In genomic region chr1:113929750-113930498, GRCh38 we compare ENCODE assay signal across 1 cellular context.
A peak's percentile ranks its signal among the peaks of the same experiment; 100 is the strongest.
TF ChIP-seq lines count a peak whose summit lies in the region.

No MANE protein-coding gene starts in this region.

TF ChIP-seq in K562, 482 proteins besides CTCF, POLR2A, EP300 and RAD21 (continued from another document and continues in another):
- no peak; the same call in 1 of the 2 replicates for TF ChIP-seq THAP12 (CRISPR knock-in tag; IDR thresholded peaks at IDR 0.05)
- TF ChIP-seq NCOA2 (IDR thresholded peaks at IDR 0.05; ENCODE audit: partially characterized antibody in 2 of 2): no peak
- no peak for TF ChIP-seq ETV6 (IDR thresholded peaks at IDR 0.05; ENCODE audit: borderline replicate concordance in 1 of 2, low read depth in 2 of 2, low read length in 1 of 2)
- no peak for TF ChIP-seq ETV6 (CRISPR knock-in tag; IDR thresholded peaks at IDR 0.05; ENCODE audit: borderline replicate concordance)
- no peak for TF ChIP-seq DEAF1 (CRISPR knock-in tag; IDR thresholded peaks at IDR 0.05)
- peak; percentile 39; the same call in 1 of the 2 replicates for TF ChIP-seq JUNB (CRISPR knock-in tag; conservative IDR thresholded peaks at IDR 0.05)
- peak; percentile 53; the same call in 1 of the 2 replicates for TF ChIP-seq ZNF324 (CRISPR knock-in tag; IDR thresholded peaks at IDR 0.05)
- TF ChIP-seq MAZ (CRISPR knock-in tag; conservative IDR thresholded peaks at IDR 0.05 in 1 of 2, IDR thresholded peaks at IDR 0.05 in 1 of 2): peak in 1 of 2 experiments; percentile 9; a peak in 2 of 4 replicates
- TF ChIP-seq MAX (CRISPR knock-in tag; IDR thresholded peaks at IDR 0.05): no peak
- TF ChIP-seq TAF7 (tag; IDR thresholded peaks at IDR 0.05): no peak
- TF ChIP-seq RUNX1 (IDR thresholded peaks at IDR 0.05; ENCODE audit: low read depth): no peak
- TF ChIP-seq MCM3 (IDR thresholded peaks at IDR 0.05): no peak
- no peak for TF ChIP-seq RBM22 (IDR thresholded peaks at IDR 0.05; ENCODE audit: low read depth, low read length, poor library complexity, severe bottlenecking)
- TF ChIP-seq MYC (IDR thresholded peaks at IDR 0.05; ENCODE audit: low read depth, low read length): no peak
- no peak for TF ChIP-seq MYC (CRISPR knock-in tag; IDR thresholded peaks at IDR 0.05; ENCODE audit: borderline replicate concordance, low read depth)
- TF ChIP-seq PYGO2 (tag; IDR thresholded peaks at IDR 0.05): no peak
- no peak for TF ChIP-seq NFATC3 (IDR thresholded peaks at IDR 0.05)
- no peak for TF ChIP-seq ZHX1 (conservative IDR thresholded peaks at IDR 0.05; ENCODE audit: low read length)
- no peak for TF ChIP-seq POLR3A (IDR thresholded peaks at IDR 0.05; ENCODE audit: borderline replicate concordance, extremely low read depth, insufficient read depth, insufficient read length)
- TF ChIP-seq, protein P1, sequence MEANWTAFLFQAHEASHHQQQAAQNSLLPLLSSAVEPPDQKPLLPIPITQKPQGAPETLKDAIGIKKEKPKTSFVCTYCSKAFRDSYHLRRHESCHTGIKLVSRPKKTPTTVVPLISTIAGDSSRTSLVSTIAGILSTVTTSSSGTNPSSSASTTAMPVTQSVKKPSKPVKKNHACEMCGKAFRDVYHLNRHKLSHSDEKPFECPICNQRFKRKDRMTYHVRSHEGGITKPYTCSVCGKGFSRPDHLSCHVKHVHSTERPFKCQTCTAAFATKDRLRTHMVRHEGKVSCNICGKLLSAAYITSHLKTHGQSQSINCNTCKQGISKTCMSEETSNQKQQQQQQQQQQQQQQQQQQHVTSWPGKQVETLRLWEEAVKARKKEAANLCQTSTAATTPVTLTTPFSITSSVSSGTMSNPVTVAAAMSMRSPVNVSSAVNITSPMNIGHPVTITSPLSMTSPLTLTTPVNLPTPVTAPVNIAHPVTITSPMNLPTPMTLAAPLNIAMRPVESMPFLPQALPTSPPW (CRISPR knock-in tag; IDR thresholded peaks at IDR 0.05): peak; percentile 88
- TF ChIP-seq ZKSCAN1 (IDR thresholded peaks at IDR 0.05; ENCODE audit: low read depth, low read length): no peak
- TF ChIP-seq SNRNP70 (optimal IDR thresholded peaks at IDR 0.05; ENCODE audit: low read depth, low read length): no peak
- no peak for TF ChIP-seq TEAD1 (CRISPR knock-in tag; IDR thresholded peaks at IDR 0.05)
- TF ChIP-seq ZNF174 (CRISPR knock-in tag; IDR thresholded peaks at IDR 0.05): no peak
- TF ChIP-seq ZNF41 (CRISPR knock-in tag; conservative IDR thresholded peaks at IDR 0.05): 0 out of 2 replicates have a peak, but pooled peaks have one; percentile 8
- no peak for TF ChIP-seq PHTF2 (CRISPR knock-in tag; IDR thresholded peaks at IDR 0.05)
- 0 out of 2 replicates have a peak, but pooled peaks have one; percentile 13 for TF ChIP-seq SMARCA4 (IDR thresholded peaks at IDR 0.05)
- TF ChIP-seq BRCA1 (IDR thresholded peaks at IDR 0.05): no peak
- TF ChIP-seq BRCA1 (CRISPR knock-in tag; IDR thresholded peaks at IDR 0.05): 0 out of 2 replicates have a peak, but pooled peaks have one; percentile 77
- peak; percentile 98 for TF ChIP-seq ZC3H4 (CRISPR knock-in tag; IDR thresholded peaks at IDR 0.05; ENCODE audit: borderline replicate concordance)
- peak; percentile 98 for TF ChIP-seq CTCFL (IDR thresholded peaks at IDR 0.05; ENCODE audit: borderline replicate concordance, insufficient read depth, low read depth, low read length, poor library complexity, severe bottlenecking)
- peak; percentile 15 for TF ChIP-seq FUS (optimal IDR thresholded peaks at IDR 0.05; ENCODE audit: low read depth, low read length)
- TF ChIP-seq SMARCE1 (IDR thresholded peaks at IDR 0.05): no peak
- no peak for TF ChIP-seq RBM15 (IDR thresholded peaks at IDR 0.05; ENCODE audit: insufficient read depth, low read length)
- TF ChIP-seq PRPF4 (IDR thresholded peaks at IDR 0.05; ENCODE audit: insufficient read depth, low read depth, low read length, poor library complexity, severe bottlenecking): no peak
- no peak for TF ChIP-seq MEF2A (IDR thresholded peaks at IDR 0.05; ENCODE audit: control insufficient read depth, low read depth, low read length)
- TF ChIP-seq BHLHE40 (IDR thresholded peaks at IDR 0.05; ENCODE audit: low read length): no peak
- no peak for TF ChIP-seq RAD51 (IDR thresholded peaks at IDR 0.05; ENCODE audit: borderline replicate concordance, low read depth)
- no peak for TF ChIP-seq SIRT6 (IDR thresholded peaks at IDR 0.05; ENCODE audit: low read depth, low read length)
- no peak for TF ChIP-seq DACH1 (IDR thresholded peaks at IDR 0.05; ENCODE audit: partially characterized antibody)
- TF ChIP-seq ZSCAN29 (IDR thresholded peaks at IDR 0.05): 0 out of 2 replicates have a peak, but pooled peaks have one; percentile 17
- no peak for TF ChIP-seq MAFF (IDR thresholded peaks at IDR 0.05; ENCODE audit: low read length)
- TF ChIP-seq CBFA2T3 (IDR thresholded peaks at IDR 0.05): no peak
- no peak for TF ChIP-seq NCOA4 (IDR thresholded peaks at IDR 0.05; ENCODE audit: partially characterized antibody)
- TF ChIP-seq NUFIP1 (IDR thresholded peaks at IDR 0.05; ENCODE audit: partially characterized antibody): no peak
- TF ChIP-seq ZNF133 (CRISPR knock-in tag; IDR thresholded peaks at IDR 0.05): peak; percentile 61; the same call in 1 of the 2 replicates
- TF ChIP-seq CHD4 (IDR thresholded peaks at IDR 0.05; ENCODE audit: insufficient read depth, insufficient replicate concordance, low read depth, low read length, poor library complexity, severe bottlenecking): no peak
- no peak for TF ChIP-seq CC2D1A (IDR thresholded peaks at IDR 0.05)
- TF ChIP-seq RREB1 (CRISPR knock-in tag; IDR thresholded peaks at IDR 0.05): peak; percentile 90
- TF ChIP-seq RBM34 (IDR thresholded peaks at IDR 0.05; ENCODE audit: borderline replicate concordance, insufficient read depth, low read length): no peak
- TF ChIP-seq, protein P2, sequence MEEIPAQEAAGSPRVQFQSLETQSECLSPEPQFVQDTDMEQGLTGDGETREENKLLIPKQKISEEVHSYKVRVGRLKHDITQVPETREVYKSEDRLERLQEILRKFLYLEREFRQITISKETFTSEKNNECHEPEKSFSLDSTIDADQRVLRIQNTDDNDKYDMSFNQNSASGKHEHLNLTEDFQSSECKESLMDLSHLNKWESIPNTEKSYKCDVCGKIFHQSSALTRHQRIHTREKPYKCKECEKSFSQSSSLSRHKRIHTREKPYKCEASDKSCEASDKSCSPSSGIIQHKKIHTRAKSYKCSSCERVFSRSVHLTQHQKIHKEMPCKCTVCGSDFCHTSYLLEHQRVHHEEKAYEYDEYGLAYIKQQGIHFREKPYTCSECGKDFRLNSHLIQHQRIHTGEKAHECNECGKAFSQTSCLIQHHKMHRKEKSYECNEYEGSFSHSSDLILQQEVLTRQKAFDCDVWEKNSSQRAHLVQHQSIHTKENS (CRISPR knock-in tag; IDR thresholded peaks at IDR 0.05): no peak
- no peak for TF ChIP-seq HNRNPLL (IDR thresholded peaks at IDR 0.05; ENCODE audit: low read depth, low read length, poor library complexity, severe bottlenecking)
- TF ChIP-seq NONO (IDR thresholded peaks at IDR 0.05; ENCODE audit: low read depth in 2 of 2, low read length in 1 of 2): peak in 1 of 2 experiments; percentile 6; a peak in 1 of 4 replicates
- no peak for TF ChIP-seq EHMT2 (IDR thresholded peaks at IDR 0.05)
